In genomic region chr3:49121244-49121671, GRCh38 we compare ENCODE assay signal across 8 cellular contexts.
DNase-seq lines count a peak whose midpoint lies in the region; TF ChIP-seq lines count a peak whose summit lies in the region.

No MANE protein-coding gene starts in this region.

- peaks cover 37% of the 10 kb centered on the region for H3K36me3 Mint-ChIP-seq in nephron (ENCODE audit: low read depth)

- H3K4me3 ChIP-seq in AG04449 (ENCODE audit: low read depth, low read length) (peak overlapping the region; percentile 96), KMS-11 (IDR thresholded peaks at IDR 0.05; ENCODE audit: insufficient read depth, low read depth, low read length) (no peak overlapping the region)

- H3K9ac ChIP-seq in KMS-11: no peak overlapping the region; the same call in 1 of the 2 replicates

- no peaks in the 10 kb centered on the region for H3K4me1 Mint-ChIP-seq in nephron

- H3K27me3 Mint-ChIP-seq in nephron (ENCODE audit: low read depth): no peaks in the 10 kb centered on the region

- DNase-seq in AG04449 (ENCODE audit: low read depth, low spot score) (no peak), cerebellar cortex (ENCODE audit: low spot score) (peak; percentile 20), AG20443 (ENCODE audit: low spot score) (no peak), RPMI8226 (no peak), NCI-H2171 (lab: John Stamatoyannopoulos, UW) (no peak)
- no peak for DNase-seq in stimulated activated CD4-positive, alpha-beta T cell treated with anti-CD3 and anti-CD28 coated beads, Interleukin-1b, Interleukin-23, amount 100 ng/mL, for 48 hours

- TF ChIP-seq CTCF in AG04449 (IDR thresholded peaks at IDR 0.05; ENCODE audit: insufficient read depth, low read length, missing control alignments) (no peak), KMS-11 (conservative IDR thresholded peaks at IDR 0.05; ENCODE audit: low read depth, low read length) (no peak), nephron (IDR thresholded peaks at IDR 0.05; ENCODE audit: unreplicated experiment in 3 of 3) (no peak)

- H3K4me3 Mint-ChIP-seq in nephron: peak overlapping the region; percentile 88 to 95 (median 93)

- H3K36me3 ChIP-seq in KMS-11 (ENCODE audit: insufficient read depth): no peaks in the 10 kb centered on the region

- H3K4me2 ChIP-seq in KMS-11: 0 out of 2 replicates have a peak overlapping the region, but pooled peaks have one; percentile 33

- H3K4me1 ChIP-seq in KMS-11 (ENCODE audit: low read depth, poor library complexity, severe bottlenecking): peaks cover 4% of the 10 kb centered on the region

- no peaks in the 10 kb centered on the region for H3K9me3 Mint-ChIP-seq in nephron

- POLR2A ChIA-PET in AG04449 (lab: Yijun Ruan, JAX): interaction anchor here (0.7 to 2.6 kb wide), 8 partner anchors 9 to 161 kb away, joined by 3 to 25 read pairs (median 4); partner anchors contain the start of genes LAMB2, NDUFAF3 and QRICH1

- no peaks in the 10 kb centered on the region for H4K20me1 ChIP-seq in KMS-11 (ENCODE audit: insufficient read depth)

- peak overlapping the region; percentile 63 for H3K27ac ChIP-seq in KMS-11

- H3K79me2 ChIP-seq in KMS-11 (ENCODE audit: insufficient read depth, low read depth): peaks cover 12% of the 10 kb centered on the region; the same call in 1 of the 2 replicates

- no peaks in the 10 kb centered on the region for H3K27me3 ChIP-seq in KMS-11 (ENCODE audit: insufficient read depth, low read depth)

- peak overlapping the region; percentile 41; the same call in 1 of the 2 replicates for H2AFZ ChIP-seq in KMS-11 (ENCODE audit: low read depth)

- H3K27ac Mint-ChIP-seq in nephron: peak overlapping the region; percentile 70 to 97 (median 72)

- CTCF ChIA-PET in AG04449 (lab: Yijun Ruan, JAX): interaction anchor here (1.2 to 1.7 kb wide), 3 partner anchors 10 to 328 kb away, joined by 4 to 7 read pairs (median 4); no protein-coding TSS in a partner anchor
